Comparison of ENCODE assay signal across 14 cellular contexts in the genomic region with DNA sequence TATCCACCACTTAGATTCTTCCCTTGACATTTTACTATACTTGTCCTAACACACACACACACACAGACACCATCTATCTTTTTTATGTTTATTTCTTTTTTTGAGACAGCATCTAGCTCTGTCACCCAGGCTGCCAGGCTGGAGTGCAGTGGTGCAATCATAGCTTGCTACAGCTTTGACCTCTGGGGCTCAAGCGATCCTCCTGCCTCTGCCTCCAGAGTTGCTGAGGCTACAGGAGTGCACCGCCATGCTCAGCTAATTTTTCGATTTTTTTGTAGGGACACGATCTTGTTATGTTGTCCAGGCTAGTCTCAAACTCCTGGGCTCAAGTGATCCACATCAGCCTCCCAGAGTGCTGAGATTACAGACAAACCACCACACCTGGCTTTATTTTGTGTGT.
"Had no signal": no experiment of that assay in that cellular context is flagged by ENCODE, and none has a peak within 500 bp of the region (broad histone marks: within the 10 kb centered on the region; RNA-seq: fewer than 3 reads in every experiment).

No MANE protein-coding gene starts in this region.

- H3K4me3 Mint-ChIP-seq: activated naive CD8-positive, alpha-beta T cell treated with anti-CD3 and anti-CD28 coated beads, Interleukin-2, amount 10 ng/mL, durations not matched to agents 7 days and 5 days; activated T-cell treated with anti-CD3 and anti-CD28 coated beads, Interleukin-2, amount 50 U/mL, for 72 hours; natural killer cell treated with Interleukin-12 subunit alpha and Interleukin-12 subunit beta and Interleukin-15 and Interleukin-18, amount 100 ng/mL, for 72 hours had no signal

- H3K9me3 Mint-ChIP-seq: activated naive CD8-positive, alpha-beta T cell treated with anti-CD3 and anti-CD28 coated beads, Interleukin-2, amount 10 ng/mL, durations not matched to agents 7 days and 5 days; activated T-cell treated with anti-CD3 and anti-CD28 coated beads, Interleukin-2, amount 50 U/mL, for 72 hours; natural killer cell treated with Interleukin-12 subunit alpha and Interleukin-12 subunit beta and Interleukin-15 and Interleukin-18, amount 100 ng/mL, for 72 hours had no signal

- H3K27ac Mint-ChIP-seq: activated naive CD8-positive, alpha-beta T cell treated with anti-CD3 and anti-CD28 coated beads, Interleukin-2, amount 10 ng/mL, durations not matched to agents 7 days and 5 days; activated T-cell treated with anti-CD3 and anti-CD28 coated beads, Interleukin-2, amount 50 U/mL, for 72 hours; natural killer cell treated with Interleukin-12 subunit alpha and Interleukin-12 subunit beta and Interleukin-15 and Interleukin-18, amount 100 ng/mL, for 72 hours had no signal

- H3K4me3 ChIP-seq: cardiac muscle cell, SK-N-MC, stomach had no signal

- H3K4me1 Mint-ChIP-seq: activated naive CD8-positive, alpha-beta T cell treated with anti-CD3 and anti-CD28 coated beads, Interleukin-2, amount 10 ng/mL, durations not matched to agents 7 days and 5 days had no signal

- H3K27ac ChIP-seq: cardiac muscle cell, SK-N-MC, stomach had no signal

- DNase-seq: activated CD4-positive, alpha-beta T cell treated with anti-CD3 and anti-CD28 coated beads, Interleukin-2, amount 50 U/mL, for 1 hour; activated CD8-positive, alpha-beta memory T cell treated with anti-CD3 and anti-CD28 coated beads, Interleukin-2, amount 50 U/mL, for 4 hours; activated naive CD8-positive, alpha-beta T cell treated with anti-CD3 and anti-CD28 coated beads, Interleukin-2, amount 10 ng/mL, durations not matched to agents 7 days and 5 days; activated T-cell treated with anti-CD3 and anti-CD28 coated beads, Interleukin-2, amount 50 U/mL, for 72 hours; amygdala; mesendoderm; occipital lobe; stimulated activated CD4-positive, alpha-beta T cell treated with anti-CD3 and anti-CD28 coated beads, Interleukin-2, amount 100 ng/mL, for 24 hours; stomach; T-helper 1 cell; T1000 had no signal

- H3K27me3 ChIP-seq: cardiac muscle cell, stomach had no signal

- ATAC-seq: activated T-cell treated with anti-CD3 and anti-CD28 coated beads, Interleukin-2, amount 50 U/mL, for 72 hours; natural killer cell treated with Interleukin-12 subunit alpha and Interleukin-12 subunit beta and Interleukin-15 and Interleukin-18, amount 100 ng/mL, for 72 hours had no signal

- H3K27me3 Mint-ChIP-seq: activated naive CD8-positive, alpha-beta T cell treated with anti-CD3 and anti-CD28 coated beads, Interleukin-2, amount 10 ng/mL, durations not matched to agents 7 days and 5 days; natural killer cell treated with Interleukin-12 subunit alpha and Interleukin-12 subunit beta and Interleukin-15 and Interleukin-18, amount 100 ng/mL, for 72 hours had no signal

- H3K9me3 ChIP-seq: stomach had no signal
